Comparison of ENCODE assay signal across 9 cellular contexts in the genomic region with DNA sequence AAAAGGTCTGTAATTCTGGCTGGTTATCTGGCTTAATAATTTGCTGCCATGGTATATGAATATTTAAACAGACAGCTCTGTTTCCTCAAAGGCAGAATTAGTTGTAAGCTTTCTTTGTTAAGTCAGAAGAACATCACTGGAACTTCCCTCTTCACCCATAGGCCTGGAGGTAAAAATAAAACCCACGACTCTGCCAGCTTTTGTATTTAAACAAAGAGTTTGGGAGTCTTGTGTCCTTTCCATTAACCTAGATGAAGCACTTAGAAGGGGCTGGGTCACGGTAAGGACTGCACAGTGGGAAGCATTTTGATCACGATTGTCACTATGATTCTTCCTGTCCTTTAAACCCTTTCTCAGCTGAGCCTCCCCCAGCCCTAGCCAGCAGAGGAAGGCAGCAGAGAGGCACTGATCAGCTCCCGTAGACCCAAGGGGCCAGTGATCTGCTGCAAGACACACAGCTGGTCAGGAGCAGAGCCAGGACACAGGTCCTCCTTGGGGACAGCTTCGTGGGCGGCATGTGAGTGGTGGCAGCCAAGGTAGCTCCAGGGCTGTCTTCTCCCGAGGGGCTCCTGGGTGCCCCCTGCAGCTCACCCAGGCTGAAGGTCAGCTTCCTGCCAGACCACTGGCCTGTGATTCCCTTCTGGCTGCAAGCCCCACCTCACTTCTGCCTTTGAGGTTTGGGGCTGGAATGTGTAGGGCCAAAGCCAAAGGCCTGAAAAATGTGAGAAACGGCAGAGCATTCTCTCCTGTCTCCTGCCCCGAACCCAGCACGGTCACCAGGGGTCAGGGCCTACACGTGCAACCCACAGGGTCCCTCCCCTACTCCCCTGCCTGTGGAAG. TPM values are rescaled to one million over a fixed set of nuclear protein-coding genes. Genes with fewer than 3 reads are reported as not detected.
DNase-seq lines count a peak whose midpoint lies in the region; ATAC-seq and TF ChIP-seq lines count a peak whose summit lies in the region.
"Had no signal": no experiment of that assay in that cellular context is flagged by ENCODE, and none has a peak within 500 bp of the region (broad histone marks: within the 10 kb centered on the region; RNA-seq: fewer than 3 reads in every experiment).

No MANE protein-coding gene starts in this region.

- no peaks in the 10 kb centered on the region for H3K9me3 ChIP-seq in SU-DHL-6 (ENCODE audit: insufficient read depth, low read length)
- H3K9me3 ChIP-seq: transverse colon had no signal

- peak overlapping the region; percentile 82 for H3K27ac Mint-ChIP-seq in activated naive CD4-positive, alpha-beta T cell treated with anti-CD3 and anti-CD28 coated beads for 36 hours
- H3K27ac Mint-ChIP-seq in stimulated activated naive CD8-positive, alpha-beta T cell treated with anti-CD3 and anti-CD28 coated beads, Interleukin-15, amount 100 ng/mL, for 72 hours: peak overlapping the region; percentile 88 to 90

- no peak overlapping the region for H3K4me3 Mint-ChIP-seq in activated naive CD4-positive, alpha-beta T cell treated with anti-CD3 and anti-CD28 coated beads for 36 hours
- H3K4me3 Mint-ChIP-seq in stimulated activated naive CD8-positive, alpha-beta T cell treated with anti-CD3 and anti-CD28 coated beads, Interleukin-15, amount 100 ng/mL, for 72 hours: peak overlapping the region; percentile 56 to 94

- H3K9me2 ChIP-seq in SU-DHL-6 (replicated peaks; ENCODE audit: insufficient read depth, low read length): no peaks in the 10 kb centered on the region

- no peaks in the 10 kb centered on the region for H3K9me3 Mint-ChIP-seq in activated naive CD4-positive, alpha-beta T cell treated with anti-CD3 and anti-CD28 coated beads for 36 hours
- H3K9me3 Mint-ChIP-seq in stimulated activated naive CD8-positive, alpha-beta T cell treated with anti-CD3 and anti-CD28 coated beads, Interleukin-15, amount 100 ng/mL, for 72 hours: no peaks in the 10 kb centered on the region

- peaks cover 65% of the 10 kb centered on the region for H3F3A ChIP-seq in SU-DHL-6 (ENCODE audit: insufficient read depth)

- peaks cover 18% of the 10 kb centered on the region for H3K79me2 ChIP-seq in SU-DHL-6 (ENCODE audit: insufficient read depth, low read length)

- H3K4me1 Mint-ChIP-seq in activated naive CD4-positive, alpha-beta T cell treated with anti-CD3 and anti-CD28 coated beads for 36 hours (ENCODE audit: low read depth): peaks cover 78% of the 10 kb centered on the region
- H3K4me1 Mint-ChIP-seq in stimulated activated naive CD8-positive, alpha-beta T cell treated with anti-CD3 and anti-CD28 coated beads, Interleukin-15, amount 100 ng/mL, for 72 hours: peaks cover 89% of the 10 kb centered on the region

- peak overlapping the region; percentile 71 for H3K4me2 ChIP-seq in SU-DHL-6 (ENCODE audit: low read depth, low read length, poor library complexity, severe bottlenecking)

- no peaks in the 10 kb centered on the region for H3K27me3 Mint-ChIP-seq in activated naive CD4-positive, alpha-beta T cell treated with anti-CD3 and anti-CD28 coated beads for 36 hours (ENCODE audit: low read depth)
- H3K27me3 Mint-ChIP-seq in stimulated activated naive CD8-positive, alpha-beta T cell treated with anti-CD3 and anti-CD28 coated beads, Interleukin-15, amount 100 ng/mL, for 72 hours: no peaks in the 10 kb centered on the region

- H3K4me3 ChIP-seq in SU-DHL-6 (ENCODE audit: insufficient read depth, low read length, poor library complexity, severe bottlenecking) (no peak overlapping the region), fibroblast of the aortic adventitia (ENCODE audit: low read depth, low read length) (no peak overlapping the region)
- H3K4me3 ChIP-seq: transverse colon had no signal

- intact Hi-C loops in activated naive CD4-positive, alpha-beta T cell treated with anti-CD3 and anti-CD28 coated beads for 36 hours (cut with micrococcal nuclease): loop anchor here (5.0 kb wide), 1 partner anchor 1576 kb away; the partner anchor contains the start of gene MARCKSL1

- H2AFZ ChIP-seq in SU-DHL-6 (ENCODE audit: low read depth, low read length, severe bottlenecking): no peak overlapping the region

- peak overlapping the region; percentile 90 for H3K27ac ChIP-seq in SU-DHL-6 (ENCODE audit: low read depth, low read length)

- no peaks in the 10 kb centered on the region for H4K20me1 ChIP-seq in SU-DHL-6 (ENCODE audit: low read depth, low read length)

- no peak for DNase-seq in activated naive CD4-positive, alpha-beta T cell treated with anti-CD3 and anti-CD28 coated beads for 36 hours
- no peak for DNase-seq in activated naive CD4-positive, alpha-beta T cell (lab: John Stamatoyannopoulos, UW)
- peak; percentile 19 for DNase-seq in fibroblast of the aortic adventitia (ENCODE audit: low read depth)
- no peak for DNase-seq in stimulated activated naive CD8-positive, alpha-beta T cell treated with anti-CD3 and anti-CD28 coated beads, Interleukin-15, amount 100 ng/mL, for 72 hours
- DNase-seq in mucosa of gallbladder (ENCODE audit: low spot score): no peak
- no peak for DNase-seq in NCI-H2081 (lab: John Stamatoyannopoulos, UW)
- DNase-seq: transverse colon had no signal

- CTCF ChIA-PET in activated naive CD4-positive, alpha-beta T cell treated with anti-CD3 and anti-CD28 coated beads for 36 hours (lab: Charles Lee): interaction anchor here (0.6 to 4.4 kb wide), 9 partner anchors 9 to 167 kb away, joined by 3 to 46 read pairs (median 4); partner anchors contain the start of gene MATN1

- TF ChIP-seq CTCF in SU-DHL-6 (IDR thresholded peaks at IDR 0.05; ENCODE audit: insufficient read depth, low read length, poor library complexity, severe bottlenecking) (no peak), fibroblast of the aortic adventitia (IDR thresholded peaks at IDR 0.05; ENCODE audit: insufficient read depth, low read length) (no peak)

- H3K36me3 ChIP-seq in SU-DHL-6 (ENCODE audit: low read length): no peaks in the 10 kb centered on the region
- H3K36me3 ChIP-seq: transverse colon had no signal

- peak overlapping the region; percentile 86 for H3K9ac ChIP-seq in SU-DHL-6 (ENCODE audit: low read length)

- peaks cover 3% of the 10 kb centered on the region for H3K36me3 Mint-ChIP-seq in activated naive CD4-positive, alpha-beta T cell treated with anti-CD3 and anti-CD28 coated beads for 36 hours (ENCODE audit: low read depth)

- no peak for ATAC-seq in stimulated activated naive CD8-positive, alpha-beta T cell treated with anti-CD3 and anti-CD28 coated beads, Interleukin-15, amount 100 ng/mL, for 72 hours
- no peak for ATAC-seq in GM19467 (IDR thresholded peaks at IDR 0.05; ENCODE audit: unreplicated experiment)

- H3K27me3 ChIP-seq in SU-DHL-6 (ENCODE audit: low read length): no peaks in the 10 kb centered on the region
- H3K27me3 ChIP-seq: transverse colon had no signal

RNA-seq across cellular contexts. Expression of gene LAPTM5, which starts 4.0 kb away (rescaled TPM):
- total RNA-seq in activated naive CD4-positive, alpha-beta T cell treated with anti-CD3 and anti-CD28 coated beads for 36 hours: 100 to 1,000 TPM; 205 to 208 TPM
- total RNA-seq in fibroblast of the aortic adventitia (ENCODE audit: low replicate concordance) (0.16 and 0.18 TPM in 2 replicates), mucosa of gallbladder (111 TPM)

RNA-seq across cellular contexts. Expression of gene MATN1, which starts 38.1 kb away (rescaled TPM):
- total RNA-seq in activated naive CD4-positive, alpha-beta T cell treated with anti-CD3 and anti-CD28 coated beads for 36 hours: under 1 TPM; 0.36 to 0.37 TPM
- total RNA-seq in fibroblast of the aortic adventitia (ENCODE audit: low replicate concordance) (0.18 and 0.25 TPM in 2 replicates), mucosa of gallbladder (0.12 TPM)
- total RNA-seq: transverse colon had no signal

Comparison
In these comparisons a context has a peak if more than half of its experiments do, and no peak if none do; other contexts are left out.
1. RNA of gene LAPTM5, which starts 4.0 kb away (total RNA-seq): 205 to 208 TPM in activated naive CD4-positive, alpha-beta T cell treated with anti-CD3 and anti-CD28 coated beads for 36 hours and 111 TPM in mucosa of gallbladder (single experiment); 0.16 to 0.18 TPM in fibroblast of the aortic adventitia; every median in the first group is over 10 times any median in the second.